In genomic region chr3:196632033-196632751, GRCh38 we compare ENCODE assay signal across 8 cellular contexts. TPM values are rescaled to one million over a fixed set of nuclear protein-coding genes. Genes with fewer than 3 reads are reported as not detected.
DNase-seq lines count a peak whose midpoint lies in the region; TF ChIP-seq lines count a peak whose summit lies in the region.

No MANE protein-coding gene starts in this region.

- H3K4me1 ChIP-seq in MM.1S (ENCODE audit: low read length) (peaks cover 19% of the 10 kb centered on the region), neuron (ENCODE audit: insufficient read depth, low read length) (peaks cover 12% of the 10 kb centered on the region), subcutaneous abdominal adipose tissue (ENCODE audit: control insufficient read depth in 5 of 5, insufficient read depth in 5 of 5, low read length in 5 of 5) (peaks cover 2 to 36% (median 27%) of the 10 kb centered on the region in 5 donors)

- H3F3A ChIP-seq in MM.1S (ENCODE audit: insufficient read depth, low read length), result peaks cover 18% of the 10 kb centered on the region

- H3K27me3 ChIP-seq in MM.1S (replicated peaks; ENCODE audit: insufficient read depth, low read length) (no peaks in the 10 kb centered on the region), neuron (ENCODE audit: insufficient read depth, low read length) (no peaks in the 10 kb centered on the region), subcutaneous abdominal adipose tissue (ENCODE audit: control insufficient read depth in 5 of 5, insufficient read depth in 4 of 5, low read length in 5 of 5) (peaks cover 0 to 7% (median 5%) of the 10 kb centered on the region in 5 donors)

- in situ Hi-C loops in G401 (cut with HindIII; ENCODE audit: low sequenced_read_pairs), result no loop called here

- H3K9me2 ChIP-seq in MM.1S (replicated peaks; ENCODE audit: insufficient read depth, low read length), result no peaks in the 10 kb centered on the region

- H3K27ac ChIP-seq in MM.1S (ENCODE audit: low read length), result peak overlapping the region; percentile 86
- H3K27ac ChIP-seq in subcutaneous abdominal adipose tissue (ENCODE audit: low read depth, low read length), result peak overlapping the region; percentile 79

- H3K4me3 ChIP-seq in MM.1S (ENCODE audit: low read length), result peak overlapping the region; percentile 72
- H3K4me3 ChIP-seq in neuron (ENCODE audit: low read length), result peak overlapping the region; percentile 55
- H3K4me3 ChIP-seq in subcutaneous abdominal adipose tissue (ENCODE audit: low read depth in 1 of 5, low read length in 5 of 5), result peak overlapping the region; percentile 72 to 89 (median 84)

- H3K79me2 ChIP-seq in MM.1S (ENCODE audit: low read length), result peaks cover 5% of the 10 kb centered on the region; the same call in 1 of the 2 replicates

- no peaks in the 10 kb centered on the region for H4K20me1 ChIP-seq in MM.1S (ENCODE audit: insufficient read depth, low read length)

- peak; percentile 25; the same call in 1 of the 2 replicates for TF ChIP-seq CTCF in MM.1S (IDR thresholded peaks at IDR 0.05; ENCODE audit: low read length)

- no peaks in the 10 kb centered on the region for H3K36me3 ChIP-seq in MM.1S (replicated peaks; ENCODE audit: insufficient read depth, low read length)
- no peaks in the 10 kb centered on the region for H3K36me3 ChIP-seq in neuron (ENCODE audit: insufficient read depth, low read length)
- H3K36me3 ChIP-seq in subcutaneous abdominal adipose tissue (ENCODE audit: control insufficient read depth in 5 of 5, insufficient read depth in 5 of 5, low read length in 5 of 5), result no peaks in the 10 kb centered on the region

- H2AFZ ChIP-seq in MM.1S (ENCODE audit: low read length) (peak overlapping the region; percentile 85), neuron (ENCODE audit: low read depth, low read length) (peak overlapping the region; percentile 83)

- peak; percentile 83 for DNase-seq in G401 (ENCODE audit: low spot score)
- DNase-seq in HCEC 1CT, result peak; percentile 74
- peak; percentile 95 for DNase-seq in MM.1S
- peak; percentile 23 for DNase-seq in SHP77 treated with DMSO at 0.1 percent for 48 hours (lab: John Stamatoyannopoulos, UW)
- DNase-seq in activated gamma-delta T cell treated with Interleukin-2 at 50 U/mL for 16 hours, result peak; percentile 93
- peak; percentile 72 for DNase-seq in foreskin melanocyte

- H3K9me3 ChIP-seq in MM.1S (replicated peaks; ENCODE audit: insufficient read depth, low read length), result no peaks in the 10 kb centered on the region
- no peaks in the 10 kb centered on the region for H3K9me3 ChIP-seq in neuron (ENCODE audit: low read length)
- H3K9me3 ChIP-seq in subcutaneous abdominal adipose tissue (ENCODE audit: control insufficient read depth in 5 of 5, low read length in 5 of 5), result no peaks in the 10 kb centered on the region

- peak overlapping the region; percentile 73 for H3K9ac ChIP-seq in MM.1S (ENCODE audit: low read length)
- peak overlapping the region; percentile 58 to 88 (median 81) for H3K9ac ChIP-seq in subcutaneous abdominal adipose tissue (ENCODE audit: low read length in 5 of 5)

- peak overlapping the region; percentile 86 for H3K4me2 ChIP-seq in MM.1S (ENCODE audit: low read depth, low read length)

RNA-seq across cellular contexts. Expression of gene NRROS, which starts 7.3 kb away (rescaled TPM):
- 7.1 and 11.6 TPM in 2 replicates for total RNA-seq in G401 (2014; rRNA removed; shearing (Covaris generic))

Comparison
In these comparisons a context has a peak if more than half of its experiments do, and no peak if none do; other contexts are left out.
1. Peak in every context shown above with its lines: DNase-seq, H3K4me3 ChIP-seq and H3K27ac ChIP-seq.
2. DNase-seq: peak in every context shown above with its lines; median percentile 95 in MM.1S; 93 in activated gamma-delta T cell treated with Interleukin-2 at 50 U/mL for 16 hours; 83 in G401; 74 in HCEC 1CT; 72 in foreskin melanocyte; 23 in SHP77 treated with DMSO at 0.1 percent for 48 hours.